ENCODE assay signal across 8 cellular contexts in genomic region chr2:16773080-16773713, GRCh38.
DNase-seq lines count a peak whose midpoint lies in the region; ATAC-seq, FAIRE-seq and TF ChIP-seq lines count a peak whose summit lies in the region.

No MANE protein-coding gene starts in this region.

- in situ Hi-C loops in transverse colon (cut with MboI; ENCODE audit: low pct_ligation_motif_present in 1 of 4, low pct_unique_long_range_greater_than_20kb in 1 of 4, low sequenced_read_pairs in 3 of 4) = loop anchor here in 3 of 4 donors (10.0 to 25.0 kb wide), 4 partner anchors 532 to 1136 kb away; partner anchors contain the start of gene MYCN (in 1 of the 3)

- no peak overlapping the region for H3K4me2 ChIP-seq in DOHH2 (ENCODE audit: low read length)

- no peaks in the 10 kb centered on the region for H4K20me1 ChIP-seq in DOHH2 (ENCODE audit: control insufficient read depth, insufficient read depth, low read depth, low read length)

- no peak for FAIRE-seq in bronchial epithelial cell (lab: Jason Lieb, UNC)

- TF ChIP-seq POLR2A in transverse colon (IDR thresholded peaks at IDR 0.05) = no peak

- intact Hi-C loops in transverse colon (cut with DNase I; ENCODE audit: low total_unique reads) = no loop called here

- no peaks in the 10 kb centered on the region for H3K9me2 ChIP-seq in DOHH2 (replicated peaks; ENCODE audit: control insufficient read depth, low read length)

- H3K36me3 ChIP-seq in DOHH2 (ENCODE audit: control insufficient read depth, low read length) (no peaks in the 10 kb centered on the region), bronchial epithelial cell (ENCODE audit: control insufficient read depth, insufficient read depth, low read length) (no peaks in the 10 kb centered on the region), transverse colon (no peaks in the 10 kb centered on the region)

- no peaks in the 10 kb centered on the region for H3F3A ChIP-seq in DOHH2 (ENCODE audit: control insufficient read depth, insufficient read depth)

- H3K27ac ChIP-seq in DOHH2 (ENCODE audit: low read depth, low read length) = no peak overlapping the region
- no peak overlapping the region for H3K27ac ChIP-seq in transverse colon

- no peak overlapping the region for H3K4me3 ChIP-seq in DOHH2 (ENCODE audit: low read length)
- no peak overlapping the region for H3K4me3 ChIP-seq in bronchial epithelial cell (ENCODE audit: low read depth, low read length)
- H3K4me3 ChIP-seq in transverse colon = no peak overlapping the region

- DNase-seq in NCI-H748 (lab: John Stamatoyannopoulos, UW; ENCODE audit: unreplicated experiment) (peak; percentile 83), bronchial epithelial cell (ENCODE audit: low read depth) (peak; percentile 67), kidney glomerular epithelial cell (lab: John Stamatoyannopoulos, UW) (peak; percentile 70), transverse colon (no peak), activated gamma-delta T cell treated with Interleukin-2 at 50 U/mL for 16 hours (no peak)

- 0 to 17% methylated on average over 2 to 8 of the region's 8 CpGs for WGBS in transverse colon (ENCODE audit: low coverage in 1 of 2), 2 donors

- H3K4me1 ChIP-seq in DOHH2 (ENCODE audit: control insufficient read depth, low read length) = peaks cover 4% of the 10 kb centered on the region; the same call in 1 of the 2 replicates
- H3K4me1 ChIP-seq in transverse colon = no peaks in the 10 kb centered on the region

- H3K9me3 ChIP-seq in DOHH2 (ENCODE audit: control insufficient read depth, insufficient read depth, low read length) (no peaks in the 10 kb centered on the region), transverse colon (no peaks in the 10 kb centered on the region)

- H3K79me2 ChIP-seq in DOHH2 (ENCODE audit: control insufficient read depth, low read length) = no peaks in the 10 kb centered on the region

- H3K27me3 ChIP-seq in DOHH2 (ENCODE audit: control insufficient read depth, low read length) = no peaks in the 10 kb centered on the region
- no peaks in the 10 kb centered on the region for H3K27me3 ChIP-seq in bronchial epithelial cell (ENCODE audit: control insufficient read depth, insufficient read depth, low read length)
- no peaks in the 10 kb centered on the region for H3K27me3 ChIP-seq in transverse colon

- peak; percentile 71 for ATAC-seq in GM19397 (IDR thresholded peaks at IDR 0.05; ENCODE audit: unreplicated experiment)
- ATAC-seq in HG03442 (IDR thresholded peaks at IDR 0.05; ENCODE audit: unreplicated experiment) = peak; percentile 85

- no peak for TF ChIP-seq EP300 in transverse colon (IDR thresholded peaks at IDR 0.05; ENCODE audit: low read depth)

- TF ChIP-seq CTCF in DOHH2 (IDR thresholded peaks at IDR 0.05; ENCODE audit: low read depth, low read length, poor library complexity, severe bottlenecking) (peak; percentile 63), bronchial epithelial cell (IDR thresholded peaks at IDR 0.05; ENCODE audit: insufficient read depth, low read length, severe bottlenecking) (peak; percentile 66), transverse colon (IDR thresholded peaks at IDR 0.05) (peak in 4 of 5 experiments; percentile 19 to 36 (median 25))

Comparison
In these comparisons a context has a peak if more than half of its experiments do, and no peak if none do; other contexts are left out.
1. DNase-seq: peak in NCI-H748 (single experiment), bronchial epithelial cell (single experiment) and kidney glomerular epithelial cell (single experiment); none in transverse colon (single experiment) and activated gamma-delta T cell treated with Interleukin-2 at 50 U/mL for 16 hours (single experiment).
2. Peak in every context shown above with its lines, with median percentiles within 50 percentile points of each other: CTCF ChIP-seq.